10 cellular contexts compared by ENCODE assay signal in the genomic region with DNA sequence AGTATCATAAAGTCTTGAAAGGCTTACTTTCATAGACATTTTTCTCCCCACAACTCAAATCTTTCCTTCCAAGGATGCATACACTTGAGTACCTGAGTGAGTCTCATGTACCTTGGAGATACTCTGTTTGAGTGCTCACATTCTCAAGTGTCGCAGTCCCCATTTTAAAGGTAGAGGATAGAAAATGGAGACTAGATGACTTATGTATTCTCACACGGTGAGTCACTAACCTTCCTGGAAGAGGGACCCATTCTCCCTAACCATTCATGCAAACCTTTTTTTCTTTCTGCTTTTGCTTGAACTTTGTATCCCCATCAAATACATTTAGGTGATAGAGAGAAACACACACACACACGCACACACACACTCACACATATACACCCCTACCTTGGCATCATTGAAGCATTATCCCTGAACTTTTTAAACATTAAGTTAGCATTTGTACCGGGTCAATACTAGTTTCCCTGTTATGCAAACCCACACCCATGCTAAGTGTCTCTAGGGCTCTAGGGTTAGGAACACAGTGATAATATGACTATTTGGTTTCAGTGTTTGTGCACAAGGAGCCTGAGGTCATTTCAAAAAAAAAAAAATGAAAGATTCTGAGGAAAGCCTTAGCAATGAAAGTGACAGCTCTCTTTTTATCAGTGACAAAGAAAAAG.
DNase-seq lines count a peak whose midpoint lies in the region; ATAC-seq and TF ChIP-seq lines count a peak whose summit lies in the region.
"Had no signal": no experiment of that assay in that cellular context is flagged by ENCODE, and none has a peak within 500 bp of the region (broad histone marks: within the 10 kb centered on the region; RNA-seq: fewer than 3 reads in every experiment).

No MANE protein-coding gene starts in this region.

- no peak overlapping the region for H3K27ac ChIP-seq in left lung
- H3K27ac ChIP-seq: 22Rv1 had no signal

- no peaks in the 10 kb centered on the region for H3K9me3 ChIP-seq in left lung

- DNase-seq in DMS53 (lab: John Stamatoyannopoulos, UW), result peak; percentile 55
- no peak for DNase-seq in DMS53 treated with DMSO at 0.1 percent for 48 hours (lab: John Stamatoyannopoulos, UW; ENCODE audit: unreplicated experiment)
- DNase-seq in HT1080 (ENCODE audit: low read depth), result peak; percentile 11
- DNase-seq in left lung, result no peak
- no peak for DNase-seq in DMS79 treated with DMSO at 0.1 percent for 48 hours (lab: John Stamatoyannopoulos, UW)
- DNase-seq in dermis blood vessel endothelial cell, result no peak
- DNase-seq in middle frontal gyrus (ENCODE audit: extremely low spot score, low spot score), result no peak
- DNase-seq: activated naive CD4-positive, alpha-beta T cell treated with anti-CD3 and anti-CD28 coated beads, Interleukin-2, amount 10 ng/mL, durations not matched to agents 7 days and 5 days had no signal

- no peaks in the 10 kb centered on the region for H3K27me3 ChIP-seq in left lung

- intact Hi-C loops in left lung (cut with DNase I), result no loop called here

- H3K4me1 ChIP-seq in left lung, result peaks cover 0 to 3% of the 10 kb centered on the region in 2 donors

- ATAC-seq in HG02588 (IDR thresholded peaks at IDR 0.05; ENCODE audit: unreplicated experiment) (peak; percentile 72), left lung (peak; percentile 78)

- H3K36me3 ChIP-seq in left lung, result no peaks in the 10 kb centered on the region

- no peak for TF ChIP-seq CTCF in left lung (IDR thresholded peaks at IDR 0.05)

- H3K4me3 ChIP-seq in left lung, result no peak overlapping the region

Comparison
In these comparisons a context has a peak if more than half of its experiments do, and no peak if none do; other contexts are left out.
1. DNase-seq: peak in DMS53 (single experiment) and HT1080 (single experiment); none in DMS53 treated with DMSO at 0.1 percent for 48 hours (single experiment), left lung (0 of 2), DMS79 treated with DMSO at 0.1 percent for 48 hours (single experiment), dermis blood vessel endothelial cell (single experiment) and middle frontal gyrus (single experiment).